1 cellular context compared by ENCODE assay signal in genomic region chr17:50902358-50902757, GRCh38.
TF ChIP-seq lines count a peak whose summit lies in the region.

No MANE protein-coding gene starts in this region.

TF ChIP-seq in K562, 482 proteins besides CTCF, POLR2A, EP300 and RAD21:
- TF ChIP-seq, protein P1, sequence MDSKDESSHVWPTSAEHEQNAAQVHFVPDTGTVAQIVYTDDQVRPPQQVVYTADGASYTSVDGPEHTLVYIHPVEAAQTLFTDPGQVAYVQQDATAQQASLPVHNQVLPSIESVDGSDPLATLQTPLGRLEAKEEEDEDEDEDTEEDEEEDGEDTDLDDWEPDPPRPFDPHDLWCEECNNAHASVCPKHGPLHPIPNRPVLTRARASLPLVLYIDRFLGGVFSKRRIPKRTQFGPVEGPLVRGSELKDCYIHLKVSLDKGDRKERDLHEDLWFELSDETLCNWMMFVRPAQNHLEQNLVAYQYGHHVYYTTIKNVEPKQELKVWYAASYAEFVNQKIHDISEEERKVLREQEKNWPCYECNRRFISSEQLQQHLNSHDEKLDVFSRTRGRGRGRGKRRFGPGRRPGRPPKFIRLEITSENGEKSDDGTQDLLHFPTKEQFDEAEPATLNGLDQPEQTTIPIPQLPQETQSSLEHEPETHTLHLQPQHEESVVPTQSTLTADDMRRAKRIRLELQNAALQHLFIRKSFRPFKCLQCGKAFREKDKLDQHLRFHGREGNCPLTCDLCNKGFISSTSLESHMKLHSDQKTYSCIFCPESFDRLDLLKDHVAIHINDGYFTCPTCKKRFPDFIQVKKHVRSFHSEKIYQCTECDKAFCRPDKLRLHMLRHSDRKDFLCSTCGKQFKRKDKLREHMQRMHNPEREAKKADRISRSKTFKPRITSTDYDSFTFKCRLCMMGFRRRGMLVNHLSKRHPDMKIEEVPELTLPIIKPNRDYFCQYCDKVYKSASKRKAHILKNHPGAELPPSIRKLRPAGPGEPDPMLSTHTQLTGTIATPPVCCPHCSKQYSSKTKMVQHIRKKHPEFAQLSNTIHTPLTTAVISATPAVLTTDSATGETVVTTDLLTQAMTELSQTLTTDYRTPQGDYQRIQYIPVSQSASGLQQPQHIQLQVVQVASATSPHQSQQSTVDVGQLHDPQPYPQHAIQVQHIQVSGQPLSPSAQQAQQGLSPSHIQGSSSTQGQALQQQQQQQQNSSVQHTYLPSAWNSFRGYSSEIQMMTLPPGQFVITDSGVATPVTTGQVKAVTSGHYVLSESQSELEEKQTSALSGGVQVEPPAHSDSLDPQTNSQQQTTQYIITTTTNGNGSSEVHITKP (IDR thresholded peaks at IDR 0.05; ENCODE audit: partially characterized antibody): peak; percentile 23
- TF ChIP-seq ZNF384 (IDR thresholded peaks at IDR 0.05; ENCODE audit: low read depth, low read length): peak; percentile 75
